Comparison of ENCODE assay signal across 24 cellular contexts in the genomic region with DNA sequence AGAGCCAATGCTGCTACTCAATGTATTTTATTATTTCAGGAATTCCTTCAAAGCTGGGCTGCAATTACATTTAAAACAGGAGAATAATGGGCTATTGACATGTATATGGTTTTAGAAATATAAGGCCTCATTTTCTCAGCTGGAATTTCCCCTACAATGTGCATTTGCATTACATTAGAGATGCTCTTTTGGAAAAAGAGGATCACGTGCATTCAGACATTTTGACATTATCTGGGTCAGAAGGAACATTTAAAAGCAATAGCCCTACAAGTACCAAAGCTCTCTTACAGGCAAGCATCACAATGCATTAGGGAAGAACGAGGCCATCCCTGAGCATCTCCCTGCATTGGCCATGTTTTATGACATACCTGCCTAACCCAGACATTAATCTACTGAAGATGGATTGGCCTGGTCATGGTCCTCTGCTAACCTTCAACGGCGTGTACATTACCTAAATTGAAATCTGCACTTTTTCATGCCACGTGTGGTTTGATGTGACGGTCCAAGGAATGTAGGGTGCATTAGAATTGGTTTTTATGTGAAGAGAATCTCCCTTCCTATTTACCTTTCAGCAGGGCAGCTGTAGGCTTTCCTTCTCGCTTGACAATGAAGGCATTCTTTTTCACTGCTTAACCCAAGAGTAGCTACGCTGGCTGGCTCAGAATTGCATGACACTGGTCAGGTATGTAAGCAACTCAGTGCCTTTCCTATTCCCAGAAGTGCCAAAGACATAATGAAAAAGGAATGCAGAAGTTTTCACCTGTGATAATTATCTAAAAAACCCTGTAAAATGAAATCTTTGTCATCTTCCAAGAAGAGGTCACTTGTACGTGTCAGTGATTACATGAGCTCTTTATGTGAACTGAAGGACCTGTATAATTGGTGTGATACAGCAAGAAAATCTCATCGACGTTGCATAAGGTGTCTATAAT.
A peak's percentile ranks its signal among the peaks of the same experiment; 100 is the strongest.
DNase-seq lines count a peak whose midpoint lies in the region; ATAC-seq, FAIRE-seq and TF ChIP-seq lines count a peak whose summit lies in the region.
"Had no signal": no experiment of that assay in that cellular context is flagged by ENCODE, and none has a peak within 500 bp of the region (broad histone marks: within the 10 kb centered on the region; RNA-seq: fewer than 3 reads in every experiment).

No MANE protein-coding gene starts in this region.

- no peaks in the 10 kb centered on the region for H3K4me1 ChIP-seq in spleen
- H3K4me1 ChIP-seq: right lobe of liver had no signal

- H3K4me3 ChIP-seq in bronchial epithelial cell (ENCODE audit: low read depth, low read length) = no peak overlapping the region
- no peak overlapping the region for H3K4me3 ChIP-seq in kidney epithelial cell (ENCODE audit: low read depth, low read length)
- H3K4me3 ChIP-seq in spleen = no peak overlapping the region
- H3K4me3 ChIP-seq: right lobe of liver, thyroid gland had no signal

- WGBS in spleen, 5 donors = 76 to 85% (median 79%) methylated on average over 11 of the region's 11 CpGs

- H3K27ac Mint-ChIP-seq in stimulated activated naive CD8-positive, alpha-beta T cell treated with anti-CD3 and anti-CD28 coated beads, Interleukin-15, amount 100 ng/mL, for 72 hours = no peak overlapping the region
- H3K27ac Mint-ChIP-seq: activated CD8-positive, alpha-beta memory T cell treated with anti-CD3 and anti-CD28 coated beads, Interleukin-2, amount 10 ng/mL, durations not matched to agents 7 days and 5 days; activated naive CD4-positive, alpha-beta T cell treated with anti-CD3 and anti-CD28 coated beads, Interleukin-2, amount 50 U/mL, for 24 hours; activated T-helper 1 cell treated with anti-CD3 and anti-CD28 coated beads, Interleukin-12 subunit alpha, Interleukin-12 subunit beta, Interleukin-2, Interleukin-4 antibody, amounts not matched to agents 30 ng/mL and 10 ng/mL and 1 ng/mL, durations not matched to agents 14 hours and 24 hours and 36 hours; CD14-positive monocyte had no signal

- peaks cover 0 to 7% (median 0%) of the 10 kb centered on the region in 8 donors for H3K9me3 ChIP-seq in spleen
- H3K9me3 ChIP-seq: right lobe of liver, thyroid gland had no signal

- no peaks in the 10 kb centered on the region for H3K4me1 Mint-ChIP-seq in stimulated activated naive CD8-positive, alpha-beta T cell treated with anti-CD3 and anti-CD28 coated beads, Interleukin-15, amount 100 ng/mL, for 72 hours
- H3K4me1 Mint-ChIP-seq: activated CD8-positive, alpha-beta memory T cell treated with anti-CD3 and anti-CD28 coated beads, Interleukin-2, amount 10 ng/mL, durations not matched to agents 7 days and 5 days; activated naive CD4-positive, alpha-beta T cell treated with anti-CD3 and anti-CD28 coated beads, Interleukin-2, amount 50 U/mL, for 24 hours; CD14-positive monocyte had no signal

- H3K27me3 ChIP-seq in bronchial epithelial cell (ENCODE audit: control insufficient read depth, insufficient read depth, low read length) (no peaks in the 10 kb centered on the region), kidney epithelial cell (ENCODE audit: control insufficient read depth, insufficient read depth, low read length) (no peaks in the 10 kb centered on the region), spleen (replicated peaks in 1 of 7) (no peaks in the 10 kb centered on the region)
- H3K27me3 ChIP-seq: right lobe of liver, thyroid gland had no signal

- no peak for TF ChIP-seq CTCF in bronchial epithelial cell (IDR thresholded peaks at IDR 0.05; ENCODE audit: insufficient read depth, low read length, severe bottlenecking)
- no peak for TF ChIP-seq CTCF in kidney epithelial cell (IDR thresholded peaks at IDR 0.05; ENCODE audit: insufficient read depth, low read length, poor library complexity, severe bottlenecking)
- TF ChIP-seq CTCF in spleen (IDR thresholded peaks at IDR 0.05 in 8 of 11, conservative IDR thresholded peaks at IDR 0.05 in 3 of 11) = no peak

- ATAC-seq in stimulated activated naive CD8-positive, alpha-beta T cell treated with anti-CD3 and anti-CD28 coated beads, Interleukin-15, amount 100 ng/mL, for 72 hours = no peak
- ATAC-seq: activated CD8-positive, alpha-beta memory T cell treated with anti-CD3 and anti-CD28 coated beads, Interleukin-2, amount 10 ng/mL, durations not matched to agents 7 days and 5 days; right lobe of liver had no signal

- no peaks in the 10 kb centered on the region for H3K36me3 ChIP-seq in bronchial epithelial cell (ENCODE audit: control insufficient read depth, insufficient read depth, low read length)
- H3K36me3 ChIP-seq in kidney epithelial cell (ENCODE audit: control insufficient read depth, insufficient read depth, low read length) = no peaks in the 10 kb centered on the region
- H3K36me3 ChIP-seq in spleen = no peaks in the 10 kb centered on the region
- H3K36me3 ChIP-seq: right lobe of liver, thyroid gland had no signal

- no peak for FAIRE-seq in bronchial epithelial cell (lab: Jason Lieb, UNC)
- FAIRE-seq: astrocyte, GM18507 had no signal

- H3K27ac ChIP-seq in spleen = no peak overlapping the region
- H3K27ac ChIP-seq: right lobe of liver had no signal

- no peaks in the 10 kb centered on the region for H3K27me3 Mint-ChIP-seq in stimulated activated naive CD8-positive, alpha-beta T cell treated with anti-CD3 and anti-CD28 coated beads, Interleukin-15, amount 100 ng/mL, for 72 hours
- H3K27me3 Mint-ChIP-seq: activated CD8-positive, alpha-beta memory T cell treated with anti-CD3 and anti-CD28 coated beads, Interleukin-2, amount 10 ng/mL, durations not matched to agents 7 days and 5 days; activated naive CD4-positive, alpha-beta T cell treated with anti-CD3 and anti-CD28 coated beads, Interleukin-2, amount 50 U/mL, for 24 hours had no signal

- peaks cover 0 to 9% of the 10 kb centered on the region in 2 donors for H3K9me3 Mint-ChIP-seq in stimulated activated naive CD8-positive, alpha-beta T cell treated with anti-CD3 and anti-CD28 coated beads, Interleukin-15, amount 100 ng/mL, for 72 hours

- peak; percentile 33 for DNase-seq in ELF-1 (ENCODE audit: low read depth, low spot score)
- DNase-seq in NCI-H187 (lab: John Stamatoyannopoulos, UW) = peak; percentile 33 to 70
- peak; percentile 40 for DNase-seq in bronchial epithelial cell (ENCODE audit: low read depth)
- DNase-seq in kidney epithelial cell (ENCODE audit: low read depth) = peak; percentile 12
- no peak for DNase-seq in spleen
- DNase-seq in superior temporal gyrus (ENCODE audit: extremely low spot score) = no peak
- no peak for DNase-seq in stimulated activated naive CD8-positive, alpha-beta T cell treated with anti-CD3 and anti-CD28 coated beads, Interleukin-15, amount 100 ng/mL, for 72 hours
- DNase-seq in NOMO-1 treated with dmso at 0.1 percent for 144 hours (lab: John Stamatoyannopoulos, UW; ENCODE audit: unreplicated experiment) = no peak
- DNase-seq: activated CD4-positive, alpha-beta T cell treated with anti-CD3 and anti-CD28 coated beads for 48 hours; activated CD8-positive, alpha-beta memory T cell treated with anti-CD3 and anti-CD28 coated beads, Interleukin-2, amount 10 ng/mL, durations not matched to agents 7 days and 5 days; effector CD8-positive, alpha-beta T cell; NCI-H1930; NCI-H524; OCI-M1; right lobe of liver; SHP77; stimulated activated CD4-positive, alpha-beta T cell treated with anti-CD3 and anti-CD28 coated beads, Interleukin-15, amount 100 ng/mL, for 24 hours; T-helper 1 cell; thyroid gland had no signal

- intact Hi-C loops in spleen (cut with DNase I; ENCODE audit: low total_unique reads) = no loop called here

- H3K4me3 Mint-ChIP-seq in stimulated activated naive CD8-positive, alpha-beta T cell treated with anti-CD3 and anti-CD28 coated beads, Interleukin-15, amount 100 ng/mL, for 72 hours = no peak overlapping the region
- H3K4me3 Mint-ChIP-seq: activated CD8-positive, alpha-beta memory T cell treated with anti-CD3 and anti-CD28 coated beads, Interleukin-2, amount 10 ng/mL, durations not matched to agents 7 days and 5 days; activated naive CD4-positive, alpha-beta T cell treated with anti-CD3 and anti-CD28 coated beads, Interleukin-2, amount 50 U/mL, for 24 hours; activated T-helper 1 cell treated with anti-CD3 and anti-CD28 coated beads, Interleukin-12 subunit alpha, Interleukin-12 subunit beta, Interleukin-2, Interleukin-4 antibody, amounts not matched to agents 30 ng/mL and 10 ng/mL and 1 ng/mL, durations not matched to agents 14 hours and 24 hours and 36 hours; CD14-positive monocyte had no signal

- TF ChIP-seq POLR2A in spleen (IDR thresholded peaks at IDR 0.05) = no peak

Comparison
In these comparisons a context has a peak if more than half of its experiments do, and no peak if none do; other contexts are left out.
1. DNase-seq: peak in ELF-1 (single experiment), NCI-H187 (2 of 2), bronchial epithelial cell (single experiment) and kidney epithelial cell (single experiment); none in spleen (single experiment), superior temporal gyrus (single experiment), stimulated activated naive CD8-positive, alpha-beta T cell treated with anti-CD3 and anti-CD28 coated beads, Interleukin-15, amount 100 ng/mL, for 72 hours (0 of 2) and NOMO-1 treated with dmso at 0.1 percent for 144 hours (single experiment).